In the genomic region with DNA sequence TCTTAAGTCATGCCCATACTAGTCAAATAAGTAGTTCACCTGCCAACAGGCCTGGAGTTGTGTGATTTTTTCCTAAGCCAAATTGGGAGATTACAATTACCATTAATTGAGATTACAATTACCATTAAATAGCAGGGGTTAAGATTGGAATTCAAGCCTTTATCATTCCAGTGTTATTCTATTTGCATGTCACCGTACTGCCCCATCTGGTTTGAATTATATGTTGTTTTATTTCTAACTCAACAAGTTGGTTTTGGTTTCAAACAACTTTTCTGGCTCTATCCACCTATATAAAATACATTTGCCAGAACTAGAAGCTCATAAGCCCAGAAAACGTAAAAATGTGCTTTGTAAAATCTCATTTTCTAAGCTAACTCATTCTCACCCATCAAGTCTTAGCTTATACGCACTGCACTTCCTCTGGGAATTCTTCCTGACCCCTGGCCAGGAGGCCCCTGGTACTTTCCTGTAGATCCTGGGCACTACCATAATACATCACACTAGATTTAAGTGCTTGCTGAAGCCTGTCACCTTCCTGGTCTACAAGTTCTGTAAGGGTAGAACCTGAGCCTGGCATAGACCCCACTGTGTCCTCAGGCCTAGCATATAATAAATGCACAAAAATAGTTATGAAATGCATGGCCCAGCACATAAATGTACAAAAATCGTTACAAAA, we compare ENCODE assay signal across 1 cellular context.
TF ChIP-seq lines count a peak whose summit lies in the region.

No MANE protein-coding gene starts in this region.

TF ChIP-seq in H1, 55 proteins besides CTCF, POLR2A, EP300 and RAD21:
- 0 out of 2 replicates have a peak, but pooled peaks have one; percentile 8 for TF ChIP-seq TCF12 (IDR thresholded peaks at IDR 0.05; ENCODE audit: low read depth, low read length)
- TF ChIP-seq ASH2L (IDR thresholded peaks at IDR 0.05; ENCODE audit: low read length) = peak; percentile 36
- TF ChIP-seq POLR2AphosphoS5 (IDR thresholded peaks at IDR 0.05; ENCODE audit: low read depth, low read length) = no peak
- TF ChIP-seq, protein P1, sequence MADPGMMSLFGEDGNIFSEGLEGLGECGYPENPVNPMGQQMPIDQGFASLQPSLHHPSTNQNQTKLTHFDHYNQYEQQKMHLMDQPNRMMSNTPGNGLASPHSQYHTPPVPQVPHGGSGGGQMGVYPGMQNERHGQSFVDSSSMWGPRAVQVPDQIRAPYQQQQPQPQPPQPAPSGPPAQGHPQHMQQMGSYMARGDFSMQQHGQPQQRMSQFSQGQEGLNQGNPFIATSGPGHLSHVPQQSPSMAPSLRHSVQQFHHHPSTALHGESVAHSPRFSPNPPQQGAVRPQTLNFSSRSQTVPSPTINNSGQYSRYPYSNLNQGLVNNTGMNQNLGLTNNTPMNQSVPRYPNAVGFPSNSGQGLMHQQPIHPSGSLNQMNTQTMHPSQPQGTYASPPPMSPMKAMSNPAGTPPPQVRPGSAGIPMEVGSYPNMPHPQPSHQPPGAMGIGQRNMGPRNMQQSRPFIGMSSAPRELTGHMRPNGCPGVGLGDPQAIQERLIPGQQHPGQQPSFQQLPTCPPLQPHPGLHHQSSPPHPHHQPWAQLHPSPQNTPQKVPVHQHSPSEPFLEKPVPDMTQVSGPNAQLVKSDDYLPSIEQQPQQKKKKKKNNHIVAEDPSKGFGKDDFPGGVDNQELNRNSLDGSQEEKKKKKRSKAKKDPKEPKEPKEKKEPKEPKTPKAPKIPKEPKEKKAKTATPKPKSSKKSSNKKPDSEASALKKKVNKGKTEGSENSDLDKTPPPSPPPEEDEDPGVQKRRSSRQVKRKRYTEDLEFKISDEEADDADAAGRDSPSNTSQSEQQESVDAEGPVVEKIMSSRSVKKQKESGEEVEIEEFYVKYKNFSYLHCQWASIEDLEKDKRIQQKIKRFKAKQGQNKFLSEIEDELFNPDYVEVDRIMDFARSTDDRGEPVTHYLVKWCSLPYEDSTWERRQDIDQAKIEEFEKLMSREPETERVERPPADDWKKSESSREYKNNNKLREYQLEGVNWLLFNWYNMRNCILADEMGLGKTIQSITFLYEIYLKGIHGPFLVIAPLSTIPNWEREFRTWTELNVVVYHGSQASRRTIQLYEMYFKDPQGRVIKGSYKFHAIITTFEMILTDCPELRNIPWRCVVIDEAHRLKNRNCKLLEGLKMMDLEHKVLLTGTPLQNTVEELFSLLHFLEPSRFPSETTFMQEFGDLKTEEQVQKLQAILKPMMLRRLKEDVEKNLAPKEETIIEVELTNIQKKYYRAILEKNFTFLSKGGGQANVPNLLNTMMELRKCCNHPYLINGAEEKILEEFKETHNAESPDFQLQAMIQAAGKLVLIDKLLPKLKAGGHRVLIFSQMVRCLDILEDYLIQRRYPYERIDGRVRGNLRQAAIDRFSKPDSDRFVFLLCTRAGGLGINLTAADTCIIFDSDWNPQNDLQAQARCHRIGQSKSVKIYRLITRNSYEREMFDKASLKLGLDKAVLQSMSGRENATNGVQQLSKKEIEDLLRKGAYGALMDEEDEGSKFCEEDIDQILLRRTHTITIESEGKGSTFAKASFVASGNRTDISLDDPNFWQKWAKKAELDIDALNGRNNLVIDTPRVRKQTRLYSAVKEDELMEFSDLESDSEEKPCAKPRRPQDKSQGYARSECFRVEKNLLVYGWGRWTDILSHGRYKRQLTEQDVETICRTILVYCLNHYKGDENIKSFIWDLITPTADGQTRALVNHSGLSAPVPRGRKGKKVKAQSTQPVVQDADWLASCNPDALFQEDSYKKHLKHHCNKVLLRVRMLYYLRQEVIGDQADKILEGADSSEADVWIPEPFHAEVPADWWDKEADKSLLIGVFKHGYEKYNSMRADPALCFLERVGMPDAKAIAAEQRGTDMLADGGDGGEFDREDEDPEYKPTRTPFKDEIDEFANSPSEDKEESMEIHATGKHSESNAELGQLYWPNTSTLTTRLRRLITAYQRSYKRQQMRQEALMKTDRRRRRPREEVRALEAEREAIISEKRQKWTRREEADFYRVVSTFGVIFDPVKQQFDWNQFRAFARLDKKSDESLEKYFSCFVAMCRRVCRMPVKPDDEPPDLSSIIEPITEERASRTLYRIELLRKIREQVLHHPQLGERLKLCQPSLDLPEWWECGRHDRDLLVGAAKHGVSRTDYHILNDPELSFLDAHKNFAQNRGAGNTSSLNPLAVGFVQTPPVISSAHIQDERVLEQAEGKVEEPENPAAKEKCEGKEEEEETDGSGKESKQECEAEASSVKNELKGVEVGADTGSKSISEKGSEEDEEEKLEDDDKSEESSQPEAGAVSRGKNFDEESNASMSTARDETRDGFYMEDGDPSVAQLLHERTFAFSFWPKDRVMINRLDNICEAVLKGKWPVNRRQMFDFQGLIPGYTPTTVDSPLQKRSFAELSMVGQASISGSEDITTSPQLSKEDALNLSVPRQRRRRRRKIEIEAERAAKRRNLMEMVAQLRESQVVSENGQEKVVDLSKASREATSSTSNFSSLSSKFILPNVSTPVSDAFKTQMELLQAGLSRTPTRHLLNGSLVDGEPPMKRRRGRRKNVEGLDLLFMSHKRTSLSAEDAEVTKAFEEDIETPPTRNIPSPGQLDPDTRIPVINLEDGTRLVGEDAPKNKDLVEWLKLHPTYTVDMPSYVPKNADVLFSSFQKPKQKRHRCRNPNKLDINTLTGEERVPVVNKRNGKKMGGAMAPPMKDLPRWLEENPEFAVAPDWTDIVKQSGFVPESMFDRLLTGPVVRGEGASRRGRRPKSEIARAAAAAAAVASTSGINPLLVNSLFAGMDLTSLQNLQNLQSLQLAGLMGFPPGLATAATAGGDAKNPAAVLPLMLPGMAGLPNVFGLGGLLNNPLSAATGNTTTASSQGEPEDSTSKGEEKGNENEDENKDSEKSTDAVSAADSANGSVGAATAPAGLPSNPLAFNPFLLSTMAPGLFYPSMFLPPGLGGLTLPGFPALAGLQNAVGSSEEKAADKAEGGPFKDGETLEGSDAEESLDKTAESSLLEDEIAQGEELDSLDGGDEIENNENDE (IDR thresholded peaks at IDR 0.05; ENCODE audit: insufficient replicate concordance, low read length) = no peak
- TF ChIP-seq SP1 (IDR thresholded peaks at IDR 0.05; ENCODE audit: low read depth, low read length) = peak; percentile 9; the same call in 1 of the 2 replicates
